In the genomic region with DNA sequence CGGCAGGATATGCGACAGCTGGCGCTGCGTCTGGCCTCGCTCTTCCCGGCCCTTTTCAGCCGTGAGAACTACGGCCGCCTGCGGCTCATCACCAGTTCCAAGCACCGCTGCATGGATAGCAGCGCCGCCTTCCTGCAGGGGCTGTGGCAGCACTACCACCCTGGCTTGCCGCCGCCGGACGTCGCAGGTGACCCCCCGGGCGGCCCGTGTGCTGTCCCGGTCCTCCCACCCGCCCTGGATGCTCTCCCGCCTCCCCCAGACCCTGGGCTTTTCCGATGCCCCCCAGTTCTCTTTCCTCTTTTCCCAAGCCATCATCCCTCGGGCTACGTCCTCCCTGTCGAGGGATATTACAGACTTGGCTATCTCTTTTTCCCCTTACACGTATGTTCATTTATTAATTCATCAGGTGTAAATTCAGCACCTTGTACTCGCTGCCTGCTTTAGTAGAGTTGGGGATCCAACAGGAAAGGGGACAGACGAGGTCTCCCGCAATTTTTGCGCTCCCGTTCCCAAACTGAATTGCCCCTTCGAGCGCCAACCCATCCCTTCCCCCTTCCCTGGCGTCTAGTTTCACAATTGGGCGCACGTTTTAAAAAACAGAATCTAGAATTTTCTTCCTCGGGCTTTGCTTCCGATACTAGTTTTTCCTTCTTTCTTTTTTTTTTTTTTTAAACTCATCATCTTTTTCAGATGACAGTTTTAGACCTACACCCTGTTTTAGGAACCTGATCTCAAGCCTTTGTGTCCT, we compare ENCODE assay signal across 8 cellular contexts. TPM values are rescaled to one million over a fixed set of nuclear protein-coding genes. Genes with fewer than 3 reads are reported as not detected.
DNase-seq lines count a peak whose midpoint lies in the region; ATAC-seq and TF ChIP-seq lines count a peak whose summit lies in the region.

No MANE protein-coding gene starts in this region.

- ATAC-seq in GM21529 (IDR thresholded peaks at IDR 0.05; ENCODE audit: unreplicated experiment): peak; percentile 65

- H3K36me3 ChIP-seq in iPS DF 6.9 (ENCODE audit: control insufficient read depth, insufficient read depth, low read length): no peaks in the 10 kb centered on the region
- H3K36me3 ChIP-seq in sigmoid colon: peaks cover 0 to 23% (median 1%) of the 10 kb centered on the region in 4 donors

- H3K4me1 ChIP-seq in iPS DF 6.9 (ENCODE audit: control insufficient read depth, insufficient read depth, low read length) (no peaks in the 10 kb centered on the region), sigmoid colon (peaks cover 0 to 29% (median 20%) of the 10 kb centered on the region in 4 donors)

- peak overlapping the region; percentile 87 for H3K4me3 ChIP-seq in iPS DF 6.9 (ENCODE audit: low read length)
- H3K4me3 ChIP-seq in sigmoid colon: peak overlapping the region; percentile 62 to 93 (median 86)

- DNase-seq in GDM1 (lab: John Stamatoyannopoulos, UW) (peak; percentile 43), HuH-7 (ENCODE audit: low spot score) (peak; percentile 72), T follicular helper cell (ENCODE audit: low read depth) (peak; percentile 12), astrocyte of the hippocampus (ENCODE audit: low read depth, low spot score) (peak; percentile 77), iPS DF 6.9 (ENCODE audit: low read depth, low spot score) (no peak), sigmoid colon (peak; percentile 72), pons (ENCODE audit: low spot score) (no peak)

- intact Hi-C loops in sigmoid colon (cut with DNase I): no loop called here

- H3K27me3 ChIP-seq in iPS DF 6.9 (ENCODE audit: control insufficient read depth, insufficient read depth, low read length): no peaks in the 10 kb centered on the region; the same call in 1 of the 2 replicates
- H3K27me3 ChIP-seq in sigmoid colon: no peaks in the 10 kb centered on the region

- WGBS in iPS DF 6.9 (ENCODE audit: insufficient coverage, insufficient read length): no CpG with 5 or more reads among the region's 41 CpGs
- WGBS in sigmoid colon, 2 donors: 1% methylated on average over 41 of the region's 41 CpGs

- no peak for TF ChIP-seq EP300 in sigmoid colon (IDR thresholded peaks at IDR 0.05)

- no peak for TF ChIP-seq POLR2A in sigmoid colon (IDR thresholded peaks at IDR 0.05)

- TF ChIP-seq CTCF in sigmoid colon (IDR thresholded peaks at IDR 0.05): peak in 2 of 4 experiments; percentile 25 to 51

- H3K27ac ChIP-seq in iPS DF 6.9 (ENCODE audit: low read length) (no peak overlapping the region), sigmoid colon (peak overlapping the region; percentile 83 to 87 (median 86))

- H3K9me3 ChIP-seq in iPS DF 6.9 (ENCODE audit: control insufficient read depth, insufficient read depth, low read length) (no peaks in the 10 kb centered on the region), sigmoid colon (no peaks in the 10 kb centered on the region)

RNA-seq across cellular contexts. Expression of a gene that starts 0.8 kb away (rescaled TPM):
- total RNA-seq in sigmoid colon: 10 to 100 TPM in 3 of 4 donors, 1 to 10 TPM in 1; 9.2 to 20.9 (median 11.0) TPM
- polyA plus RNA-seq in sigmoid colon: 10 to 100 TPM in 2 of 3 donors, 1 to 10 TPM in 1; 4.2 to 15.1 (median 14.1) TPM

Comparison
In these comparisons a context has a peak if more than half of its experiments do, and no peak if none do; other contexts are left out.
1. DNase-seq: peak in GDM1 (single experiment), HuH-7 (single experiment), T follicular helper cell (single experiment), astrocyte of the hippocampus (single experiment) and sigmoid colon (single experiment); none in iPS DF 6.9 (single experiment) and pons (single experiment).